In the genomic region with DNA sequence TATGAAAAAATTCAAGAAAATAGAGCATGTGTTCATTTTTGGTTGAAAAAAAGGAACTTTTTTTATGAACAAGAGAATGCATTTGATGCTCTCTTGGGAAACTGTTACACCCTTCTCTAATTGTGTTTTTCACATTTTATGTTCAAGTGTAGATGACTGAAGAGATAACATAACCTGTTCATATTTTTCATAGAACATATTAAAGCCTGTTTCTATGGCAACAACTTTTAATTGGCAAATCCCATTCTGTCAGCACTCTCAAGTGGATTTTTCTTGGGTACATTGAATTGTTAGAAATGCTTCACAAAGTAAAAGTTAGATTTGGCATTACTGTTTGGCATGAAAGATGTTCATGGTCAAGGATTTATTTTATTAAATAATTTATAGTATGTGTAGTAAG, we compare ENCODE assay signal across 11 cellular contexts.
DNase-seq lines count a peak whose midpoint lies in the region; ATAC-seq and TF ChIP-seq lines count a peak whose summit lies in the region.
"Had no signal": no experiment of that assay in that cellular context is flagged by ENCODE, and none has a peak within 500 bp of the region (broad histone marks: within the 10 kb centered on the region; RNA-seq: fewer than 3 reads in every experiment).

No MANE protein-coding gene starts in this region.

- H3K4me3 ChIP-seq in SK-N-SH (ENCODE audit: low read depth in 2 of 2, low read length in 1 of 2): no peak overlapping the region
- H3K4me3 ChIP-seq in SK-N-MC: peak overlapping the region; percentile 3; the same call in 1 of the 2 replicates
- H3K4me3 ChIP-seq in subcutaneous abdominal adipose tissue (ENCODE audit: low read depth in 1 of 5, low read length in 5 of 5): no peak overlapping the region

- POLR2A ChIA-PET in SK-N-SH (lab: Yijun Ruan, JAX): no interaction called here

- peaks cover 78 to 97% of the 10 kb centered on the region in 2 donors for H3K4me1 Mint-ChIP-seq in immature natural killer cell

- intact Hi-C loops in sciatic nerve (cut with DNase I): no loop called here

- H3K36me3 Mint-ChIP-seq in immature natural killer cell: peaks cover 0 to 4% (median 0%) of the 10 kb centered on the region in 3 donors

- peak overlapping the region; percentile 32; the same call in 1 of the 2 replicates for H3K4me2 ChIP-seq in SK-N-SH

- peaks cover 22% of the 10 kb centered on the region for H3F3A ChIP-seq in SK-N-SH (replicated peaks; ENCODE audit: insufficient read depth)

- H3K36me3 ChIP-seq in SK-N-SH (replicated peaks in 1 of 2; ENCODE audit: control insufficient read depth in 1 of 2, insufficient read depth in 2 of 2, low read length in 1 of 2) (peaks cover 0 to 12% of the 10 kb centered on the region in 2 experiments), SK-N-MC (ENCODE audit: insufficient read depth, low read length) (no peaks in the 10 kb centered on the region; the same call in 1 of the 2 replicates), subcutaneous abdominal adipose tissue (ENCODE audit: control insufficient read depth in 5 of 5, insufficient read depth in 5 of 5, low read length in 5 of 5) (peaks cover 0 to 3% (median 0%) of the 10 kb centered on the region in 5 donors)

- H3K27ac Mint-ChIP-seq in immature natural killer cell: peak overlapping the region in 4 of 6 donors; percentile 55 to 73 (median 65)
- H3K27ac Mint-ChIP-seq: activated CD4-positive, alpha-beta T cell treated with anti-CD3 and anti-CD28 coated beads, Interleukin-2, amount 10 ng/mL, durations not matched to agents 24 days and 14 days had no signal

- no peak overlapping the region for H2AFZ ChIP-seq in SK-N-SH (ENCODE audit: low read depth)

- H3K4me3 Mint-ChIP-seq in immature natural killer cell: peak overlapping the region in 2 of 5 donors; percentile 3 to 41
- H3K4me3 Mint-ChIP-seq: activated CD4-positive, alpha-beta T cell treated with anti-CD3 and anti-CD28 coated beads, Interleukin-2, amount 10 ng/mL, durations not matched to agents 24 days and 14 days had no signal

- no peaks in the 10 kb centered on the region for H3K9me3 Mint-ChIP-seq in immature natural killer cell
- H3K9me3 Mint-ChIP-seq: activated CD4-positive, alpha-beta T cell treated with anti-CD3 and anti-CD28 coated beads, Interleukin-2, amount 10 ng/mL, durations not matched to agents 24 days and 14 days had no signal

- TF ChIP-seq EP300 in SK-N-SH (IDR thresholded peaks at IDR 0.05; ENCODE audit: borderline replicate concordance in 1 of 2, low read depth in 1 of 2, low read length in 1 of 2): no peak

- TF ChIP-seq RAD21 in SK-N-SH (IDR thresholded peaks at IDR 0.05; ENCODE audit: low read length): no peak

- peaks cover 100% of the 10 kb centered on the region for H3K79me2 ChIP-seq in SK-N-SH (ENCODE audit: insufficient read depth)

- CTCF ChIA-PET in SK-N-SH (lab: Yijun Ruan, JAX): interaction anchor here (1.0 kb wide), 1 partner anchor 10 kb away, joined by 3 read pairs; no protein-coding TSS in a partner anchor

- no peak for DNase-seq in SK-N-SH
- DNase-seq in SK-N-MC (ENCODE audit: low read depth, low spot score): no peak
- no peak for DNase-seq in immature natural killer cell
- no peak for DNase-seq in sciatic nerve (ENCODE audit: low spot score)
- no peak for DNase-seq in DMS153 (lab: John Stamatoyannopoulos, UW)
- DNase-seq in epidermal melanocyte (ENCODE audit: insufficient read length, low spot score): no peak
- DNase-seq: activated CD4-positive, alpha-beta T cell treated with anti-CD3 and anti-CD28 coated beads, Interleukin-2, amount 10 ng/mL, durations not matched to agents 24 days and 14 days; central memory CD4-positive, alpha-beta T cell; NCI-H2081 had no signal

- H3K27me3 Mint-ChIP-seq in immature natural killer cell (ENCODE audit: low read depth in 3 of 3): peaks cover 0 to 2% (median 0%) of the 10 kb centered on the region in 3 donors
- H3K27me3 Mint-ChIP-seq: activated CD4-positive, alpha-beta T cell treated with anti-CD3 and anti-CD28 coated beads, Interleukin-2, amount 10 ng/mL, durations not matched to agents 24 days and 14 days had no signal

- peaks cover 5 to 35% of the 10 kb centered on the region in 2 experiments; a peak in 2 of 4 replicates for H3K4me1 ChIP-seq in SK-N-SH (ENCODE audit: control insufficient read depth in 1 of 2, insufficient read depth in 2 of 2, low read depth in 1 of 2, low read length in 1 of 2)
- H3K4me1 ChIP-seq in subcutaneous abdominal adipose tissue (ENCODE audit: control insufficient read depth in 5 of 5, insufficient read depth in 5 of 5, low read length in 5 of 5): peaks cover 0 to 45% (median 37%) of the 10 kb centered on the region in 5 donors

- no peak for ATAC-seq in SK-N-SH treated with all-trans-retinoic acid at 6 μM for 48 hours
- no peak for ATAC-seq in sciatic nerve

- H3K27me3 ChIP-seq in SK-N-SH (ENCODE audit: insufficient read depth): no peaks in the 10 kb centered on the region
- H3K27me3 ChIP-seq in subcutaneous abdominal adipose tissue (ENCODE audit: control insufficient read depth in 5 of 5, insufficient read depth in 4 of 5, low read length in 5 of 5): no peaks in the 10 kb centered on the region

- no peak for TF ChIP-seq CTCF in SK-N-SH (IDR thresholded peaks at IDR 0.05)

- H3K9me2 ChIP-seq in SK-N-SH: no peaks in the 10 kb centered on the region

- H3K9me3 ChIP-seq in SK-N-SH (no peaks in the 10 kb centered on the region), SK-N-MC (ENCODE audit: low read depth, low read length) (no peaks in the 10 kb centered on the region), subcutaneous abdominal adipose tissue (ENCODE audit: control insufficient read depth in 5 of 5, low read length in 5 of 5) (no peaks in the 10 kb centered on the region)

- peaks cover 70% of the 10 kb centered on the region for H4K20me1 ChIP-seq in SK-N-SH (ENCODE audit: insufficient read depth)

- H3K9ac ChIP-seq in SK-N-SH (no peak overlapping the region; the same call in 1 of the 2 replicates), SK-N-MC (ENCODE audit: insufficient read length) (no peak overlapping the region), subcutaneous abdominal adipose tissue (ENCODE audit: low read length in 5 of 5) (no peak overlapping the region)

- H3K27ac ChIP-seq in SK-N-SH (ENCODE audit: low read depth in 2 of 2, low read length in 1 of 2) (peak overlapping the region in 1 of 2 experiments; percentile 75; a peak in 3 of 4 replicates), SK-N-MC (peak overlapping the region; percentile 18; the same call in 1 of the 2 replicates), subcutaneous abdominal adipose tissue (ENCODE audit: low read depth, low read length) (peak overlapping the region; percentile 81)

TF ChIP-seq in SK-N-SH, 30 proteins besides CTCF, POLR2A, EP300 and RAD21 (continues in another document):
- TF ChIP-seq TEAD4 (IDR thresholded peaks at IDR 0.05; ENCODE audit: borderline replicate concordance, insufficient read depth) (no peak; the same call in 1 of the 2 replicates), MXI1 (IDR thresholded peaks at IDR 0.05; ENCODE audit: low read depth, low read length) (no peak), FOSL2 (IDR thresholded peaks at IDR 0.05; ENCODE audit: borderline replicate concordance, low read depth) (no peak), RXRA (IDR thresholded peaks at IDR 0.05; ENCODE audit: borderline replicate concordance, low read depth) (no peak), GATA2 (CRISPR knock-in tag; IDR thresholded peaks at IDR 0.05) (no peak), TCF12 (IDR thresholded peaks at IDR 0.05) (no peak), CHD2 (IDR thresholded peaks at IDR 0.05; ENCODE audit: low read length, partially characterized antibody) (no peak), NRF1 (IDR thresholded peaks at IDR 0.05; ENCODE audit: low read depth, low read length) (no peak), FOXM1 (IDR thresholded peaks at IDR 0.05; ENCODE audit: low read depth) (no peak), FOXJ3 (CRISPR knock-in tag; IDR thresholded peaks at IDR 0.05) (no peak), TAF1 (IDR thresholded peaks at IDR 0.05; ENCODE audit: borderline replicate concordance, low read depth, low read length) (no peak), NFIC (IDR thresholded peaks at IDR 0.05; ENCODE audit: borderline replicate concordance) (no peak)
- TF ChIP-seq, protein P1, sequence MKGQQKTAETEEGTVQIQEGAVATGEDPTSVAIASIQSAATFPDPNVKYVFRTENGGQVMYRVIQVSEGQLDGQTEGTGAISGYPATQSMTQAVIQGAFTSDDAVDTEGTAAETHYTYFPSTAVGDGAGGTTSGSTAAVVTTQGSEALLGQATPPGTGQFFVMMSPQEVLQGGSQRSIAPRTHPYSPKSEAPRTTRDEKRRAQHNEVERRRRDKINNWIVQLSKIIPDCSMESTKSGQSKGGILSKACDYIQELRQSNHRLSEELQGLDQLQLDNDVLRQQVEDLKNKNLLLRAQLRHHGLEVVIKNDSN (IDR thresholded peaks at IDR 0.05; ENCODE audit: borderline replicate concordance, low read depth): no peak

TF ChIP-seq in SK-N-SH treated with all-trans-retinoic acid at 6 μM for 48 hours, 23 proteins besides CTCF, POLR2A, EP300 and RAD21:
- no peak for TF ChIP-seq ISL1 (CRISPR knock-in tag; IDR thresholded peaks at IDR 0.05)
